In the genomic region with DNA sequence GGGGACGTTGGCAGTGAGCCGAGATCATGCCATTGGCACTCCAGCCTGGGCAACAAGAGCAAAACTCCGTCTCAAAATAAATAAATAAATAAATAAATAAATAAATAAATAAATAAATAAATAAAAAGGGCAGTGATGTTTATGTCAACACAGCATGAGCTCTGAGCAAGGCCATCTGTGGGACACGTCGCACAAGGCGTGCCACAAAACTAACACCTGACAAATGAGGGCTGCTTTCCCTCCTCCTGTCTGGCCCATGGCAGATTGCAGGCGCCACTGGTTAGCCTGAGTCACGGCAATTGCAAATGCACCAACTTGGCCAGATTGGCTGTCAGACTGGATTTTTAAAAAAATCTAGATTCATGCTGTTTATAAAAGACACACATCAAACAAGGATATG, we compare ENCODE assay signal across 21 cellular contexts. TPM values are rescaled to one million over a fixed set of nuclear protein-coding genes. Genes with fewer than 3 reads are reported as not detected.
DNase-seq lines count a peak whose midpoint lies in the region; ATAC-seq and TF ChIP-seq lines count a peak whose summit lies in the region.
"Had no signal": no experiment of that assay in that cellular context is flagged by ENCODE, and none has a peak within 500 bp of the region (broad histone marks: within the 10 kb centered on the region; RNA-seq: fewer than 3 reads in every experiment).

No MANE protein-coding gene starts in this region.

- H4K20me1 ChIP-seq in PC-3 (ENCODE audit: low read length) = no peaks in the 10 kb centered on the region

- BruUV-seq in PC-3 (replicated peaks; lab: Mats Ljungman, UMichigan) = no TSS peak

- peak overlapping the region in 1 of 10 donors; percentile 40 for H3K27ac Mint-ChIP-seq in naive thymus-derived CD8-positive, alpha-beta T cell
- H3K27ac Mint-ChIP-seq in activated CD4-positive, alpha-beta T cell treated with anti-CD3 and anti-CD28 coated beads for 36 hours = no peak overlapping the region
- H3K27ac Mint-ChIP-seq: activated CD4-positive, alpha-beta memory T cell treated with anti-CD3 and anti-CD28 coated beads, Interleukin-2, amount 10 ng/mL, durations not matched to agents 7 days and 5 days; activated T-helper 2 cell treated with anti-CD3 and anti-CD28 coated beads, Interferon-gamma antibody, Interleukin-2, Interleukin-4, amounts not matched to agents 10 μg/mL and 5 μg/mL and 100 μg/mL, durations not matched to agents 14 hours and 24 hours and 36 hours; nephron progenitor cell had no signal

- H3K36me3 Mint-ChIP-seq in naive thymus-derived CD8-positive, alpha-beta T cell = no peaks in the 10 kb centered on the region
- no peaks in the 10 kb centered on the region for H3K36me3 Mint-ChIP-seq in activated CD4-positive, alpha-beta T cell treated with anti-CD3 and anti-CD28 coated beads for 36 hours (ENCODE audit: low read depth)
- H3K36me3 Mint-ChIP-seq: CD4-positive, alpha-beta memory T cell had no signal

- H3K9me2 ChIP-seq in PC-3 (replicated peaks; ENCODE audit: low read length) = no peaks in the 10 kb centered on the region

- TF ChIP-seq CTCF in PC-3 (conservative IDR thresholded peaks at IDR 0.05; ENCODE audit: low read depth, low read length) (no peak), stomach (IDR thresholded peaks at IDR 0.05) (no peak)

- H3K36me3 ChIP-seq in PC-3 (ENCODE audit: low read depth, low read length) = no peaks in the 10 kb centered on the region
- no peaks in the 10 kb centered on the region for H3K36me3 ChIP-seq in stomach
- H3K36me3 ChIP-seq: tibial artery had no signal

- H3K9me3 ChIP-seq in PC-3 (ENCODE audit: low read length) (no peaks in the 10 kb centered on the region), stomach (no peaks in the 10 kb centered on the region)
- H3K9me3 ChIP-seq: tibial artery had no signal

- 41 to 65% (median 51%) methylated on average over 8 of the region's 8 CpGs for WGBS in stomach, 5 donors

- H3K27ac ChIP-seq in PC-3 (ENCODE audit: low read length) = no peak overlapping the region
- peak overlapping the region in 2 of 5 donors; percentile 16 to 38 for H3K27ac ChIP-seq in stomach
- H3K27ac ChIP-seq: tibial artery had no signal

- DNase-seq in NCI-H1417 (lab: John Stamatoyannopoulos, UW) (peak in 2 of 3 experiments; percentile 17 to 32), NCI-H1417 treated with DMSO at 0.1 percent for 48 hours (lab: John Stamatoyannopoulos, UW) (no peak), PC-3 (peak; percentile 29), stomach (peak; percentile 58)
- no peak for DNase-seq in naive thymus-derived CD8-positive, alpha-beta T cell
- no peak for DNase-seq in activated CD4-positive, alpha-beta T cell treated with anti-CD3 and anti-CD28 coated beads for 36 hours
- DNase-seq: activated CD4-positive, alpha-beta memory T cell treated with anti-CD3 and anti-CD28 coated beads, Interleukin-2, amount 10 ng/mL, durations not matched to agents 7 days and 5 days; aorta; CD4-positive, alpha-beta memory T cell; NCI-H1105; NCI-H82; nephron progenitor cell; retina; stimulated activated CD4-positive, alpha-beta T cell treated with anti-CD3 and anti-CD28 coated beads, Interleukin-2, amount 100 ng/mL, for 24 hours; stimulated activated CD8-positive, alpha-beta memory T cell treated with anti-CD3 and anti-CD28 coated beads, Interleukin-4, amount 100 ng/mL, for 48 hours; tibial artery had no signal

- H3K27me3 Mint-ChIP-seq in naive thymus-derived CD8-positive, alpha-beta T cell = peaks cover 0 to 3% (median 0%) of the 10 kb centered on the region in 5 donors
- no peaks in the 10 kb centered on the region for H3K27me3 Mint-ChIP-seq in activated CD4-positive, alpha-beta T cell treated with anti-CD3 and anti-CD28 coated beads for 36 hours
- H3K27me3 Mint-ChIP-seq: CD4-positive, alpha-beta memory T cell had no signal

- no peak for TF ChIP-seq EP300 in stomach (IDR thresholded peaks at IDR 0.05)

- H3F3A ChIP-seq in PC-3 (ENCODE audit: low read length, unreplicated experiment) = no peaks in the 10 kb centered on the region

- H3K4me3 ChIP-seq in PC-3 (ENCODE audit: low read length) (no peak overlapping the region), stomach (no peak overlapping the region)
- H3K4me3 ChIP-seq: lung, tibial artery had no signal

- H3K4me1 ChIP-seq in PC-3 (ENCODE audit: insufficient read depth, low read length) = no peaks in the 10 kb centered on the region; the same call in 1 of the 2 replicates
- peaks cover 0 to 3% (median 1%) of the 10 kb centered on the region in 4 donors for H3K4me1 ChIP-seq in stomach

- peaks cover 0 to 2% (median 1%) of the 10 kb centered on the region in 4 donors for H3K4me1 Mint-ChIP-seq in naive thymus-derived CD8-positive, alpha-beta T cell
- peaks cover 2% of the 10 kb centered on the region for H3K4me1 Mint-ChIP-seq in activated CD4-positive, alpha-beta T cell treated with anti-CD3 and anti-CD28 coated beads for 36 hours

- H3K79me2 ChIP-seq in PC-3 (ENCODE audit: low read length) = no peaks in the 10 kb centered on the region

- intact Hi-C loops in PC-3 (cut with micrococcal nuclease) = no loop called here
- intact Hi-C loops in stomach (cut with DNase I; ENCODE audit: low total_unique reads) = no loop called here
- intact Hi-C loops in activated CD4-positive, alpha-beta T cell treated with anti-CD3 and anti-CD28 coated beads for 36 hours (cut with DNase I, micrococcal nuclease) = no loop called here

- H3K9ac ChIP-seq in PC-3 (ENCODE audit: low read length) = no peak overlapping the region

- POLR2A ChIA-PET in PC-3 (lab: Charles Lee; ENCODE audit: unreplicated experiment) = no interaction called here
- POLR2A ChIA-PET in naive thymus-derived CD8-positive, alpha-beta T cell (lab: Charles Lee) = no interaction called here
- POLR2A ChIA-PET in activated CD4-positive, alpha-beta T cell treated with anti-CD3 and anti-CD28 coated beads for 36 hours (lab: Charles Lee) = interaction anchor here (0.8 kb wide), 1 partner anchor 251 kb away, joined by 4 read pairs; no protein-coding TSS in a partner anchor

- CTCF ChIA-PET in PC-3 (lab: Charles Lee) = no interaction called here
- CTCF ChIA-PET in activated CD4-positive, alpha-beta T cell treated with anti-CD3 and anti-CD28 coated beads for 36 hours (lab: Charles Lee) = interaction anchor here (0.6 to 3.1 kb wide), 8 partner anchors 11 to 287 kb away, joined by 3 to 18 read pairs (median 3); no protein-coding TSS in a partner anchor

- H3K4me2 ChIP-seq in PC-3 (ENCODE audit: low read length) = no peak overlapping the region

- H3K27me3 ChIP-seq in PC-3 (ENCODE audit: low read length) = no peaks in the 10 kb centered on the region
- no peaks in the 10 kb centered on the region for H3K27me3 ChIP-seq in stomach
- H3K27me3 ChIP-seq: tibial artery had no signal

- no peaks in the 10 kb centered on the region for H3K9me3 Mint-ChIP-seq in naive thymus-derived CD8-positive, alpha-beta T cell
- no peaks in the 10 kb centered on the region for H3K9me3 Mint-ChIP-seq in activated CD4-positive, alpha-beta T cell treated with anti-CD3 and anti-CD28 coated beads for 36 hours (ENCODE audit: low read depth)
- H3K9me3 Mint-ChIP-seq: activated CD4-positive, alpha-beta memory T cell treated with anti-CD3 and anti-CD28 coated beads, Interleukin-2, amount 10 ng/mL, durations not matched to agents 7 days and 5 days; activated T-helper 2 cell treated with anti-CD3 and anti-CD28 coated beads, Interferon-gamma antibody, Interleukin-2, Interleukin-4, amounts not matched to agents 10 μg/mL and 5 μg/mL and 100 μg/mL, durations not matched to agents 14 hours and 24 hours and 36 hours; CD4-positive, alpha-beta memory T cell; nephron progenitor cell had no signal

- TF ChIP-seq POLR2A in stomach (IDR thresholded peaks at IDR 0.05) = no peak

- ATAC-seq in PC-3 (peak; percentile 33; the same call in 1 of the 2 replicates), esophagus mucosa (peak; percentile 96), GM18517 (IDR thresholded peaks at IDR 0.05; ENCODE audit: unreplicated experiment) (no peak)
- no peak for ATAC-seq in naive thymus-derived CD8-positive, alpha-beta T cell
- no peak for ATAC-seq in activated CD4-positive, alpha-beta T cell treated with anti-CD3 and anti-CD28 coated beads for 36 hours

- H2AFZ ChIP-seq in PC-3 (ENCODE audit: low read length) = no peak overlapping the region

- H3K4me3 Mint-ChIP-seq in naive thymus-derived CD8-positive, alpha-beta T cell = no peak overlapping the region
- H3K4me3 Mint-ChIP-seq in activated CD4-positive, alpha-beta T cell treated with anti-CD3 and anti-CD28 coated beads for 36 hours = no peak overlapping the region
- H3K4me3 Mint-ChIP-seq: activated CD4-positive, alpha-beta memory T cell treated with anti-CD3 and anti-CD28 coated beads, Interleukin-2, amount 10 ng/mL, durations not matched to agents 7 days and 5 days; CD4-positive, alpha-beta memory T cell; nephron progenitor cell had no signal

RNA-seq across cellular contexts. Expression of gene SPNS3, which starts 25.9 kb away (rescaled TPM):
- total RNA-seq in PC-3 (2014; rRNA removed) (0.69 and 2.6 TPM in 2 replicates), esophagus mucosa (0.48 TPM), stomach (under 1 TPM in 1 of 5 donors, not detected in 4; 0.92 TPM)
- polyA plus RNA-seq in stomach = under 1 TPM; 0.37 to 0.61 (median 0.48) TPM
- 1 to 10 TPM; 4.3 to 6.1 TPM for total RNA-seq in naive thymus-derived CD8-positive, alpha-beta T cell
- polyA plus RNA-seq in naive thymus-derived CD8-positive, alpha-beta T cell = 10 to 100 TPM; 11.6 to 18.9 (median 13.7) TPM
- 1 to 10 TPM; 6.4 to 8.4 TPM for total RNA-seq in activated CD4-positive, alpha-beta T cell treated with anti-CD3 and anti-CD28 coated beads for 36 hours
- total RNA-seq: SK-MEL-5 had no signal

RNA-seq across cellular contexts. Expression of gene UBE2G1, which starts 41.4 kb away (rescaled TPM):
- total RNA-seq in PC-3 (2014; rRNA removed) (35.8 and 46.8 TPM in 2 replicates), esophagus mucosa (93.4 TPM), stomach (10 to 100 TPM; 37.9 to 91.0 (median 44.6) TPM)
- polyA plus RNA-seq in stomach = 10 to 100 TPM; 14.0 to 25.7 (median 16.4) TPM
- total RNA-seq in naive thymus-derived CD8-positive, alpha-beta T cell = 10 to 100 TPM; 57.2 to 64.5 TPM
- polyA plus RNA-seq in naive thymus-derived CD8-positive, alpha-beta T cell = 10 to 100 TPM; 42.7 to 56.5 (median 50.4) TPM
- 10 to 100 TPM; 51.0 to 52.9 TPM for total RNA-seq in activated CD4-positive, alpha-beta T cell treated with anti-CD3 and anti-CD28 coated beads for 36 hours

Comparison
In these comparisons a context has a peak if more than half of its experiments do, and no peak if none do; other contexts are left out.
1. DNase-seq: peak in NCI-H1417 (2 of 3), PC-3 (single experiment) and stomach (single experiment); none in NCI-H1417 treated with DMSO at 0.1 percent for 48 hours (single experiment), naive thymus-derived CD8-positive, alpha-beta T cell (0 of 10) and activated CD4-positive, alpha-beta T cell treated with anti-CD3 and anti-CD28 coated beads for 36 hours (single experiment).
2. ATAC-seq: peak in PC-3 (single experiment) and esophagus mucosa (single experiment); none in naive thymus-derived CD8-positive, alpha-beta T cell (0 of 2), GM18517 (single experiment) and activated CD4-positive, alpha-beta T cell treated with anti-CD3 and anti-CD28 coated beads for 36 hours (single experiment).